Comparison of ENCODE assay signal across 1 cellular context in genomic region chr12:8054821-8055220, GRCh38.
TF ChIP-seq lines count a peak whose summit lies in the region.

No MANE protein-coding gene starts in this region.

TF ChIP-seq in endothelial cell of umbilical vein, 7 proteins besides CTCF, POLR2A, EP300 and RAD21:
- TF ChIP-seq GATA2 (IDR thresholded peaks at IDR 0.05; ENCODE audit: insufficient read depth, insufficient read length, low read depth, low read length) (no peak), MAX (IDR thresholded peaks at IDR 0.05; ENCODE audit: insufficient read depth, insufficient read length) (no peak), POLR2AphosphoS5 (IDR thresholded peaks at IDR 0.05; ENCODE audit: insufficient read depth, low read depth, low read length) (no peak), EZH2 (IDR thresholded peaks at IDR 0.05; ENCODE audit: borderline replicate concordance, low read depth, low read length, severe bottlenecking) (no peak), FOS (IDR thresholded peaks at IDR 0.05; ENCODE audit: borderline replicate concordance, insufficient read depth, low read length) (no peak), MYC (IDR thresholded peaks at IDR 0.05; ENCODE audit: low read depth, low read length) (no peak)
